Comparison of ENCODE assay signal across 8 cellular contexts in the genomic region with DNA sequence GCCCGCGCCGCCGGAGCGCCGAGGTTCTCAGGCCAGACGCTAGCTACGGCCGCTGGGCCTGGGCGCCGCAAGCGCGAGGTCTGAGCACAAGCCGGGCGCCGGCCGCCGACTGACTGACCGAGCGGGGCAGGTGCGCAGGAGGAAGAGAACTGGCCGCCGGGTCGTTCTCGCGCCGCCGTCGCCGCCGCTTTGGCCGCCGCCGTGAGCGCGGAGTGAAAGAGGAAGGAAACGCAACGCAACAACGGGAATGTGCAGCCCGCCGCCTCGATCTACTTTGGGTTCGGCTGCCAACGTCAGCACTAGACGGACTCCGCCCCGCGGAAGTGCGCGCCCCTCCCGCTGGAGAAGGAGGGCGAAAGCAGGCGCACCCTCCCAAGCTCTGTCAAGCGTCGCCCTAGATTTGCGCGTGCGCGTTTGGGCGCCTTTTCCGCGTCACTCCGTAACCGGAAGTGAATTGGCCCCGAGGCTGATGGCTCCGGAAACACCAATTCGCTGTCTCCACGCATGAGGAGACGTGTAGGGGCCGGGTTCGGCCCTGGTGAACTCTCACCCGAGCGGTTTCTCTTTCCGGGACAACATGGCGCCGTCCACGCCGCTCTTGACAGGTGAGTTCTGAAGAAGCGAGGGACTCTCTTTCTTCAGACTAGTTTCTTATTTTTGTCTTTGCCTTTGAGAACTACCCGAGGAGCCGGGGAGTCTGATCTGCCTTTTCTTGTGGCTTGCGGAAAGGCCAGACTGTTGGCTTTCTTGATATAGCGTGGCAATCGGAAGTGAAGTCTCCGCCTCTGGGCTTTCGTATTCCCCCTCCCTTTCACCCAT.
DNase-seq lines count a peak whose midpoint lies in the region; ATAC-seq and TF ChIP-seq lines count a peak whose summit lies in the region.

A gene (plus strand): TSS at position 562 of the 819 bp plus-strand sequence. CDS start 16 bp downstream, at position 578.
A gene (minus strand): TSS at position 271 of the 819 bp plus-strand sequence. CDS start 361 bp downstream, outside the sequence.

- peak within 1 kb of the TSS; percentile 100 for H3K4me3 ChIP-seq in GM06990 (replicated peaks; ENCODE audit: low read depth, low read length)

- no peak for TF ChIP-seq CTCF in GM06990 (IDR thresholded peaks at IDR 0.05; ENCODE audit: insufficient read depth, low read length, poor library complexity, severe bottlenecking)

- H3K36me3 Mint-ChIP-seq in activated naive CD4-positive, alpha-beta T cell treated with anti-CD3 and anti-CD28 coated beads, Interleukin-2, amount 50 U/mL, for 24 hours = peaks cover 21% of the 10 kb centered on the region

- no peaks in the 10 kb centered on the region for H3K27me3 Mint-ChIP-seq in activated naive CD4-positive, alpha-beta T cell treated with anti-CD3 and anti-CD28 coated beads, Interleukin-2, amount 50 U/mL, for 24 hours

- no peaks in the 10 kb centered on the region for H3K9me3 Mint-ChIP-seq in activated naive CD4-positive, alpha-beta T cell treated with anti-CD3 and anti-CD28 coated beads, Interleukin-2, amount 50 U/mL, for 24 hours

- peaks cover 2% of the 10 kb centered on the region for H3K36me3 ChIP-seq in GM06990 (ENCODE audit: control insufficient read depth, insufficient read depth, low read length)

- peak within 1 kb of the TSS; percentile 98 for H3K4me3 Mint-ChIP-seq in activated naive CD4-positive, alpha-beta T cell treated with anti-CD3 and anti-CD28 coated beads, Interleukin-2, amount 50 U/mL, for 24 hours

- DNase-seq in GM06990 (ENCODE audit: extremely low read depth, insufficient read length) (peak; percentile 99), NCI-H1092 (lab: John Stamatoyannopoulos, UW) (peak; percentile 99), germinal center (ENCODE audit: low spot score) (peak; percentile 96), non-pigmented ciliary epithelial cell (ENCODE audit: low read depth) (peak; percentile 96), superior temporal gyrus (ENCODE audit: extremely low spot score) (peak; percentile 100)

- ATAC-seq in HG02588 (IDR thresholded peaks at IDR 0.05; ENCODE audit: unreplicated experiment) (peak; percentile 91), SK-N-SH treated with all-trans-retinoic acid at 6 μM for 48 hours (peak; percentile 96)

- H3K4me1 Mint-ChIP-seq in activated naive CD4-positive, alpha-beta T cell treated with anti-CD3 and anti-CD28 coated beads, Interleukin-2, amount 50 U/mL, for 24 hours = peaks cover 70% of the 10 kb centered on the region

- H3K27me3 ChIP-seq in GM06990 (replicated peaks; ENCODE audit: control insufficient read depth, insufficient read depth, low read length) = no peaks in the 10 kb centered on the region

- peak within 1 kb of the TSS; percentile 99 for H3K27ac Mint-ChIP-seq in activated naive CD4-positive, alpha-beta T cell treated with anti-CD3 and anti-CD28 coated beads, Interleukin-2, amount 50 U/mL, for 24 hours

TF ChIP-seq in SK-N-SH treated with all-trans-retinoic acid at 6 μM for 48 hours, 23 proteins besides CTCF, POLR2A, EP300 and RAD21:
- TF ChIP-seq ZFP30 (CRISPR knock-in tag; IDR thresholded peaks at IDR 0.05) (no peak), ISL1 (CRISPR knock-in tag; IDR thresholded peaks at IDR 0.05) (no peak), ARNTL (CRISPR knock-in tag; IDR thresholded peaks at IDR 0.05; ENCODE audit: borderline replicate concordance, low read depth) (no peak), ZC3H10 (CRISPR knock-in tag; IDR thresholded peaks at IDR 0.05) (no peak)

Comparison
In these comparisons a context has a peak if more than half of its experiments do, and no peak if none do; other contexts are left out.
1. Peak in every context shown above with its lines: DNase-seq, ATAC-seq and H3K4me3 ChIP-seq.